In the genomic region with DNA sequence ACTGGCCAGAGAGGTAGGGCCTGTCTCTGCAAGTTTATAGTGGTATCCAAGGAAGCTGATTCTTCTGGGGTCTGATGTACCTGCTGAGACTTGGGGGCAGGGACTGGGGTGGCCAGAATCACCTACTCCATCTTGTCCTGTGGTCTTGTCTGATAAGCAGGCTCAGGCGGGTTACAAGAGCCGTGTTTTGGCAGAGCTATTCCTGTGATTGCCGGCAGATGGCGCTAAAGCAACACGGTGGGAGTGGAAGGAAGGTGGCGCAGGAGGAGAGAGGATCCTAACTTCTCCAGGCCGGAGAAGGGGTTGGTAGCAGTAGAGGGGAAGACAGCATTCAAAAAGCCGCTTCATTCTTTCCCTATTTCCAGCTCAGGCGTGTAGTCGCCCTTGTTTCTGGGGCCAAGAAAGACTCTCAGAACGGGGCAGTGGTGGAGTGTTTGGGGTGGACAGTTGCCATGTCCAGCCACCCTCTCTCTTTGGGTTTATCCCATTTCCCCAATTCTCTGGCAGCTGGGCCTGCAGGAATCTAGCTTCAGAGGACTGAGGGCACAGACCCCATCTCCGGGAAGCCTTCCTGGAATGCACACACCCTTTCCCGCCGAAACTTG, we compare ENCODE assay signal across 8 cellular contexts. TPM values are rescaled to one million over a fixed set of nuclear protein-coding genes. Genes with fewer than 3 reads are reported as not detected.
DNase-seq lines count a peak whose midpoint lies in the region; ATAC-seq, FAIRE-seq and TF ChIP-seq lines count a peak whose summit lies in the region.

No MANE protein-coding gene starts in this region.

- intact Hi-C loops in activated CD4-positive, alpha-beta T cell treated with anti-CD3 and anti-CD28 coated beads for 36 hours (cut with DNase I, micrococcal nuclease), result loop anchor here (1.0 to 5.0 kb wide), 8 partner anchors 17 to 306 kb away; no protein-coding TSS in a partner anchor
- intact Hi-C loops in HepG2 (cut with micrococcal nuclease; ENCODE audit: unreplicated experiment), result loop anchor here (1.0 to 5.0 kb wide), 4 partner anchors 69 to 731 kb away; no protein-coding TSS in a partner anchor

- H3K4me3 Mint-ChIP-seq in activated CD4-positive, alpha-beta T cell treated with anti-CD3 and anti-CD28 coated beads for 36 hours, result no peak overlapping the region
- H3K4me3 Mint-ChIP-seq in chondrocyte (ENCODE audit: unreplicated experiment), result no peak overlapping the region

- DNase-seq in COLO829 (ENCODE audit: low spot score), result peak; percentile 81
- DNase-seq in HFF-Myc (ENCODE audit: extremely low read depth, low read depth), result peak; percentile 49
- DNase-seq in NCI-H446 (lab: John Stamatoyannopoulos, UW), result peak; percentile 71 to 84
- DNase-seq in activated CD4-positive, alpha-beta T cell treated with anti-CD3 and anti-CD28 coated beads for 36 hours, result peak; percentile 88
- DNase-seq in chondrocyte (ENCODE audit: low spot score), result no peak
- DNase-seq in HepG2 (ENCODE audit: low spot score), result peak; percentile 64
- DNase-seq in stimulated activated CD4-positive, alpha-beta T cell treated with anti-CD3 and anti-CD28 coated beads, Interleukin-4, amount 100 ng/mL, for 48 hours (ENCODE audit: low read depth in 2 of 2), result peak; percentile 63 to 77

- no TSS peak for BruUV-seq in HepG2 (replicated peaks; lab: Mats Ljungman, UMichigan)

- H3K9me3 Mint-ChIP-seq in activated CD4-positive, alpha-beta T cell treated with anti-CD3 and anti-CD28 coated beads for 36 hours (ENCODE audit: low read depth), result no peaks in the 10 kb centered on the region
- H3K9me3 Mint-ChIP-seq in chondrocyte (ENCODE audit: low read depth), result no peaks in the 10 kb centered on the region

- peaks cover 14% of the 10 kb centered on the region for H3K4me1 ChIP-seq in HepG2 (ENCODE audit: insufficient read depth, low read length)

- in situ Hi-C loops in HepG2 (cut with HindIII; ENCODE audit: extremely low pct_ligation_motif_present, low pct_unique_long_range_greater_than_20kb), result loop anchor here (5.0 to 25.0 kb wide), 3 partner anchors 71 to 306 kb away; no protein-coding TSS in a partner anchor

- CTCF ChIA-PET in activated CD4-positive, alpha-beta T cell treated with anti-CD3 and anti-CD28 coated beads for 36 hours (lab: Charles Lee), result interaction anchor here (0.6 to 7.3 kb wide), 65 partner anchors 9 to 1566 kb away, joined by 3 to 283 read pairs (median 4); a partner anchor contains a TSS
- CTCF ChIA-PET in HepG2 (lab: Yijun Ruan, JAX; ENCODE audit: low intra/inter-chr PET ratio, low total read pairs), result interaction anchor here (0.8 to 7.9 kb wide), 3 partner anchors 69 to 117 kb away, joined by 3 to 132 read pairs (median 7); a partner anchor contains a TSS

- no peaks in the 10 kb centered on the region for H4K20me1 ChIP-seq in HepG2 (ENCODE audit: insufficient read depth, low read length)

- 3% methylated on average over 13 of the region's 14 CpGs for WGBS in HepG2 (ENCODE audit: low lambda C conversion rate)

- H2AFZ ChIP-seq in HepG2 (ENCODE audit: low read length), result no peak overlapping the region

- no peak overlapping the region for H3K27ac ChIP-seq in HepG2 (ENCODE audit: extremely low read length, insufficient read depth, low read length)

- no peaks in the 10 kb centered on the region for H3K79me2 ChIP-seq in HepG2 (ENCODE audit: insufficient read depth, low read length)

- TF ChIP-seq POLR2A in HepG2 (IDR thresholded peaks at IDR 0.05; ENCODE audit: insufficient read depth in 1 of 2, low read depth in 2 of 2, low read length in 2 of 2), result no peak

- FAIRE-seq in HepG2 (lab: Jason Lieb, UNC), result peak; percentile 87

- POLR2A ChIA-PET in activated CD4-positive, alpha-beta T cell treated with anti-CD3 and anti-CD28 coated beads for 36 hours (lab: Charles Lee), result interaction anchor here (1.1 to 1.2 kb wide), 2 partner anchors 16 to 118 kb away, joined by 3 to 6 read pairs; no protein-coding TSS in a partner anchor
- POLR2A ChIA-PET in HepG2 (lab: Yijun Ruan, JAX), result interaction anchor here (0.8 to 1.5 kb wide), 2 partner anchors 16 to 117 kb away, joined by 3 to 6 read pairs; no protein-coding TSS in a partner anchor

- TF ChIP-seq CTCF in HFF-Myc (IDR thresholded peaks at IDR 0.05; ENCODE audit: low read depth, low read length, missing control alignments), result peak; percentile 100
- peak; percentile 96 for TF ChIP-seq CTCF in chondrocyte (IDR thresholded peaks at IDR 0.05)
- TF ChIP-seq CTCF in HepG2 (CRISPR knock-in tag; IDR thresholded peaks at IDR 0.05), result peak; percentile 99

- peak; percentile 82 for ATAC-seq in activated CD4-positive, alpha-beta T cell treated with anti-CD3 and anti-CD28 coated beads for 36 hours
- ATAC-seq in HepG2 (peak; percentile 77), HG02885 (IDR thresholded peaks at IDR 0.05; ENCODE audit: poor library complexity, unreplicated experiment) (no peak)

- no peaks in the 10 kb centered on the region for H3K36me3 ChIP-seq in HepG2 (replicated peaks in 1 of 2; ENCODE audit: control insufficient read depth in 1 of 2, insufficient read depth in 2 of 2, low read length in 2 of 2)

- TF ChIP-seq EP300 in HepG2 (IDR thresholded peaks at IDR 0.05; ENCODE audit: low read depth in 2 of 2, low read length in 2 of 2) (no peak), HepG2 (CRISPR knock-in tag; IDR thresholded peaks at IDR 0.05; ENCODE audit: borderline replicate concordance) (no peak)

- H3K4me1 Mint-ChIP-seq in activated CD4-positive, alpha-beta T cell treated with anti-CD3 and anti-CD28 coated beads for 36 hours, result peaks cover 22% of the 10 kb centered on the region
- no peaks in the 10 kb centered on the region for H3K4me1 Mint-ChIP-seq in chondrocyte (ENCODE audit: low read depth)

- peak overlapping the region; percentile 34 for H3K4me2 ChIP-seq in HepG2 (ENCODE audit: low read depth, low read length)

- H3K4me3 ChIP-seq in HFF-Myc (replicated peaks; ENCODE audit: low read depth, low read length) (no peak overlapping the region), HepG2 (replicated peaks in 1 of 3; ENCODE audit: insufficient read depth in 1 of 3, low read depth in 2 of 3, low read length in 3 of 3) (no peak overlapping the region)

- TF ChIP-seq RAD21 in HepG2 (CRISPR knock-in tag; IDR thresholded peaks at IDR 0.05), result peak; percentile 90

- no peaks in the 10 kb centered on the region for H3K9me3 ChIP-seq in HepG2 (ENCODE audit: low read length)

- H3K36me3 Mint-ChIP-seq in activated CD4-positive, alpha-beta T cell treated with anti-CD3 and anti-CD28 coated beads for 36 hours (ENCODE audit: low read depth), result no peaks in the 10 kb centered on the region
- no peaks in the 10 kb centered on the region for H3K36me3 Mint-ChIP-seq in chondrocyte (ENCODE audit: low read depth)

- H3K27me3 Mint-ChIP-seq in activated CD4-positive, alpha-beta T cell treated with anti-CD3 and anti-CD28 coated beads for 36 hours, result peaks cover 8% of the 10 kb centered on the region
- peaks cover 19% of the 10 kb centered on the region for H3K27me3 Mint-ChIP-seq in chondrocyte (ENCODE audit: low read depth)

- no peak overlapping the region for H3K27ac Mint-ChIP-seq in activated CD4-positive, alpha-beta T cell treated with anti-CD3 and anti-CD28 coated beads for 36 hours
- no peak overlapping the region for H3K27ac Mint-ChIP-seq in chondrocyte (ENCODE audit: unreplicated experiment)

- no peak overlapping the region for H3K9ac ChIP-seq in HepG2 (ENCODE audit: insufficient read depth, low read depth, low read length)

- peaks cover 2 to 35% of the 10 kb centered on the region in 2 experiments; a peak in 2 of 5 replicates for H3K27me3 ChIP-seq in HepG2 (ENCODE audit: control insufficient read depth in 1 of 2, insufficient read depth in 2 of 2, low read length in 2 of 2)

RNA-seq across cellular contexts. Expression of a gene that starts 15.1 kb away (rescaled TPM):
- total RNA-seq in activated CD4-positive, alpha-beta T cell treated with anti-CD3 and anti-CD28 coated beads for 36 hours, result not detected
- total RNA-seq in chondrocyte (not detected in 3 replicates), HepG2 (2016; rRNA removed; fragmentation: Illumina TruSeq; extraction: Trizol) (not detected in 2 replicates)
- not detected in 2 replicates for total RNA-seq in HepG2 (2016; cell fraction: cytosol; rRNA removed; fragmentation: Illumina TruSeq; extraction: Trizol; ENCODE audit: low read depth)
- total RNA-seq in HepG2 (2016; cell fraction: insoluble cytoplasmic fraction; rRNA removed; fragmentation: Illumina TruSeq; extraction: Trizol), result not detected in 2 replicates
- total RNA-seq in HepG2 (2016; cell fraction: membrane; rRNA removed; fragmentation: Illumina TruSeq; extraction: Trizol), result not detected in 2 replicates
- not detected in 2 replicates for total RNA-seq in HepG2 (2016; cell fraction: nucleus; rRNA removed; fragmentation: Illumina TruSeq; extraction: Trizol)
- polyA plus RNA-seq in HepG2 (2011; rRNA removed), result not detected in 2 replicates
- polyA plus RNA-seq in HepG2 (2011; cell fraction: cytosol; rRNA removed), result not detected in 2 replicates
- not detected in 2 replicates for polyA plus RNA-seq in HepG2 (2011; cell fraction: nucleus; rRNA removed)
- not detected in 2 replicates for polyA plus RNA-seq in HepG2 (2012)
- polyA plus RNA-seq in HepG2 (2016; cell fraction: cytosol; fragmentation: Illumina TruSeq; extraction: Trizol; ENCODE audit: low read depth), result not detected in 2 replicates
- polyA plus RNA-seq in HepG2 (2016; cell fraction: insoluble cytoplasmic fraction; fragmentation: Illumina TruSeq; extraction: Trizol; ENCODE audit: low read depth), result not detected in 2 replicates
- polyA plus RNA-seq in HepG2 (2016; cell fraction: membrane; fragmentation: Illumina TruSeq; extraction: Trizol; ENCODE audit: low read depth), result not detected in 2 replicates
- not detected in 2 replicates for polyA plus RNA-seq in HepG2 (2016; cell fraction: nucleus; fragmentation: Illumina TruSeq; extraction: Trizol; ENCODE audit: insufficient read depth, low read depth)
- 0.21 TPM in 1 of 2 replicates, not detected in the other for polyA minus RNA-seq in HepG2 (2011; rRNA and poly(A)+ RNA removed; ENCODE audit: low replicate concordance)
- polyA minus RNA-seq in HepG2 (2011; cell fraction: cytosol; rRNA and poly(A)+ RNA removed), result not detected in 2 replicates
- polyA minus RNA-seq in HepG2 (2011; cell fraction: nucleus; rRNA and poly(A)+ RNA removed), result not detected in 2 replicates

RNA-seq across cellular contexts. Expression of a gene that starts 25.3 kb away (rescaled TPM):
- total RNA-seq in activated CD4-positive, alpha-beta T cell treated with anti-CD3 and anti-CD28 coated beads for 36 hours, result 100 to 1,000 TPM; 401 to 402 TPM
- 125 to 380 TPM (median 374 TPM) in 3 replicates for total RNA-seq in chondrocyte
- total RNA-seq in HepG2 (2016; rRNA removed; fragmentation: Illumina TruSeq; extraction: Trizol), result 94.8 and 213 TPM in 2 replicates
- 38.0 and 39.9 TPM in 2 replicates for total RNA-seq in HepG2 (2016; cell fraction: cytosol; rRNA removed; fragmentation: Illumina TruSeq; extraction: Trizol; ENCODE audit: low read depth)
- 86.4 and 215 TPM in 2 replicates for total RNA-seq in HepG2 (2016; cell fraction: insoluble cytoplasmic fraction; rRNA removed; fragmentation: Illumina TruSeq; extraction: Trizol)
- total RNA-seq in HepG2 (2016; cell fraction: membrane; rRNA removed; fragmentation: Illumina TruSeq; extraction: Trizol), result 38.3 and 41.7 TPM in 2 replicates
- 205 and 227 TPM in 2 replicates for total RNA-seq in HepG2 (2016; cell fraction: nucleus; rRNA removed; fragmentation: Illumina TruSeq; extraction: Trizol)
- polyA plus RNA-seq in HepG2 (2011; rRNA removed), result 225 and 226 TPM in 2 replicates
- 197 and 232 TPM in 2 replicates for polyA plus RNA-seq in HepG2 (2011; cell fraction: cytosol; rRNA removed)
- polyA plus RNA-seq in HepG2 (2011; cell fraction: nucleus; rRNA removed), result 387 TPM in 2 replicates
- 155 and 209 TPM in 2 replicates for polyA plus RNA-seq in HepG2 (2012)
- polyA plus RNA-seq in HepG2 (2016; cell fraction: cytosol; fragmentation: Illumina TruSeq; extraction: Trizol; ENCODE audit: low read depth), result 14.6 and 16.2 TPM in 2 replicates
- 86.8 and 89.1 TPM in 2 replicates for polyA plus RNA-seq in HepG2 (2016; cell fraction: insoluble cytoplasmic fraction; fragmentation: Illumina TruSeq; extraction: Trizol; ENCODE audit: low read depth)
- 14.4 and 19.1 TPM in 2 replicates for polyA plus RNA-seq in HepG2 (2016; cell fraction: membrane; fragmentation: Illumina TruSeq; extraction: Trizol; ENCODE audit: low read depth)
- polyA plus RNA-seq in HepG2 (2016; cell fraction: nucleus; fragmentation: Illumina TruSeq; extraction: Trizol; ENCODE audit: insufficient read depth, low read depth), result 322 and 351 TPM in 2 replicates
- polyA minus RNA-seq in HepG2 (2011; rRNA and poly(A)+ RNA removed; ENCODE audit: low replicate concordance), result 232 and 734 TPM in 2 replicates
- 189 and 204 TPM in 2 replicates for polyA minus RNA-seq in HepG2 (2011; cell fraction: cytosol; rRNA and poly(A)+ RNA removed)
- 166 and 194 TPM in 2 replicates for polyA minus RNA-seq in HepG2 (2011; cell fraction: nucleus; rRNA and poly(A)+ RNA removed)
